27 cellular contexts compared by ENCODE assay signal in the genomic region with DNA sequence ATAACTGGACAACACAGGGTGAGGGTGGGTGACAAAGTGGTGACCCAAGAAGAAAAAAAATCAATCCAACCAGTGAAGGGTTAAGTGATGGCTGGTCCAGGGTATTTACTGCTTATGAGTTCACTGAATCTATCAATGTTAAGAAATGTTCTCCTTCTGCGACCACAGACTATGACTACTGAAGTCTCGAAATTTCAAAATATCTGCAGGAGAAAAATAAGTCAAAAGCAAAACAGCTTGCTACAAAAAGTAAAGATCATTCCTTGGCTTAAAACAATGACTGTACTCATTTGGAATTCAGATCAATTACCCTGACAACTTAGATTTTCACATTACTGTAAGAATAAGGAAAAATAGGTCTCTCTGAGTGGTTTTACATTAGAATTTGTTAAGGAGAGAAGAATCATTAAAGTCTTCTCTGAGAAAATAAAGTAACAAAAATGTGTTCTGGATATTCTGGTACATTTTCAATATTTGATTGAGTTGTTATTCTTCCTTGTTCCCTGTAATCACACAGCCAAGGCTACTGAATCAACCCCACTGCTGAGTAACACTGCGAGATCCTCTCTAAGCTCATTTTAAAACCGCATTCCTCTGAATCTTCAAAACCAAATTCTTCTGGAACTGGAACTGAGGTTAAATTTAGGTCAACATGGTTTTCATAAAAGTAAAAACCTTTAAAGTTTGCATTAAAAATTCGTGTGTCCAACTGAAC. TPM values are rescaled to one million over a fixed set of nuclear protein-coding genes. Genes with fewer than 3 reads are reported as not detected.
DNase-seq lines count a peak whose midpoint lies in the region; ATAC-seq and TF ChIP-seq lines count a peak whose summit lies in the region.
"Had no signal": no experiment of that assay in that cellular context is flagged by ENCODE, and none has a peak within 500 bp of the region (broad histone marks: within the 10 kb centered on the region; RNA-seq: fewer than 3 reads in every experiment).

No MANE protein-coding gene starts in this region.

- H3K27me3 ChIP-seq in brain microvascular endothelial cell (replicated peaks) (no peaks in the 10 kb centered on the region), hepatocyte (no peaks in the 10 kb centered on the region), smooth muscle cell (ENCODE audit: low read depth) (no peaks in the 10 kb centered on the region)
- H3K27me3 ChIP-seq: esophagus squamous epithelium had no signal

- no peak overlapping the region for H3K4me2 ChIP-seq in hepatocyte
- H3K4me2 ChIP-seq in smooth muscle cell: no peak overlapping the region

- no peaks in the 10 kb centered on the region for H3K9me3 ChIP-seq in hepatocyte (ENCODE audit: low read depth)
- H3K9me3 ChIP-seq in smooth muscle cell (replicated peaks; ENCODE audit: low read depth): no peaks in the 10 kb centered on the region
- H3K9me3 ChIP-seq: esophagus squamous epithelium, heart right ventricle, tibial nerve had no signal

- WGBS in hepatocyte (ENCODE audit: low lambda C conversion rate, missing lambda C conversion rate): 54% methylated on average over 5 of the region's 5 CpGs
- 33% methylated on average over 5 of the region's 5 CpGs for WGBS in smooth muscle cell (ENCODE audit: low lambda C conversion rate)

- H3K4me3 ChIP-seq in brain microvascular endothelial cell (ENCODE audit: low read depth, low read length) (no peak overlapping the region), hepatocyte (no peak overlapping the region), smooth muscle cell (no peak overlapping the region)
- H3K4me3 ChIP-seq: esophagus squamous epithelium, heart right ventricle, skin epidermis, tibial nerve had no signal

- no peaks in the 10 kb centered on the region for H3F3A ChIP-seq in smooth muscle cell (ENCODE audit: low read depth)

- peak overlapping the region; percentile 78 for H3K27ac ChIP-seq in brain microvascular endothelial cell
- peak overlapping the region; percentile 45 for H3K27ac ChIP-seq in hepatocyte
- H3K27ac ChIP-seq in smooth muscle cell (ENCODE audit: low read depth): peak overlapping the region; percentile 78
- H3K27ac ChIP-seq: esophagus squamous epithelium, heart right ventricle, parathyroid adenoma, skin epidermis had no signal

- no peak overlapping the region for H2AFZ ChIP-seq in hepatocyte
- no peak overlapping the region for H2AFZ ChIP-seq in smooth muscle cell (ENCODE audit: low read depth)
- H2AFZ ChIP-seq: parathyroid adenoma had no signal

- peaks cover 23% of the 10 kb centered on the region for H3K4me1 ChIP-seq in hepatocyte (ENCODE audit: insufficient read depth)
- peaks cover 6% of the 10 kb centered on the region for H3K4me1 ChIP-seq in smooth muscle cell (ENCODE audit: low read depth)
- H3K4me1 ChIP-seq: esophagus squamous epithelium, parathyroid adenoma, tibial nerve had no signal

- TF ChIP-seq CTCF in brain microvascular endothelial cell (IDR thresholded peaks at IDR 0.05; ENCODE audit: low read depth, low read length, missing control alignments) (no peak), hepatocyte (IDR thresholded peaks at IDR 0.05; ENCODE audit: poor library complexity) (no peak), smooth muscle cell (IDR thresholded peaks at IDR 0.05; ENCODE audit: borderline replicate concordance, insufficient read depth, poor library complexity, severe bottlenecking) (no peak)

- ATAC-seq in HG02759 (IDR thresholded peaks at IDR 0.05; ENCODE audit: unreplicated experiment) (no peak), HG03039 (IDR thresholded peaks at IDR 0.05; ENCODE audit: unreplicated experiment) (no peak), HG03139 (IDR thresholded peaks at IDR 0.05; ENCODE audit: unreplicated experiment) (no peak)
- ATAC-seq: activated CD8-positive, alpha-beta memory T cell treated with anti-CD3 and anti-CD28 coated beads, Interleukin-2, amount 10 ng/mL, durations not matched to agents 7 days and 5 days; effector memory CD8-positive, alpha-beta T cell; heart right ventricle; natural killer cell treated with Interleukin-12 subunit alpha and Interleukin-12 subunit beta and Interleukin-15 and Interleukin-18, amount 100 ng/mL, for 72 hours; stimulated activated naive CD8-positive, alpha-beta T cell treated with anti-CD3 and anti-CD28 coated beads, Interleukin-15, Interleukin-2, amounts not matched to agents 100 U/mL and 50 U/mL, for 24 hours had no signal

- H3K79me2 ChIP-seq in hepatocyte (no peaks in the 10 kb centered on the region), smooth muscle cell (ENCODE audit: low read depth) (no peaks in the 10 kb centered on the region)
- H3K79me2 ChIP-seq: parathyroid adenoma had no signal

- H4K20me1 ChIP-seq in hepatocyte (ENCODE audit: insufficient read depth, poor library complexity, severe bottlenecking): no peaks in the 10 kb centered on the region
- no peaks in the 10 kb centered on the region for H4K20me1 ChIP-seq in smooth muscle cell (ENCODE audit: low read depth)

- peak; percentile 29 for DNase-seq in HS-5 (ENCODE audit: low read depth)
- DNase-seq in brain microvascular endothelial cell: peak; percentile 51
- DNase-seq in hepatocyte (ENCODE audit: low spot score): no peak
- no peak for DNase-seq in smooth muscle cell (lab: John Stamatoyannopoulos, UW; ENCODE audit: unreplicated experiment)
- no peak for DNase-seq in stimulated activated CD4-positive, alpha-beta T cell treated with anti-CD3 and anti-CD28 coated beads, Interleukin-4, amount 100 ng/mL, for 4 hours
- DNase-seq: activated CD4-positive, alpha-beta T cell treated with anti-CD3 and anti-CD28 coated beads, Interleukin-2, amount 10 ng/mL, durations not matched to agents 24 days and 14 days; activated CD8-positive, alpha-beta memory T cell treated with anti-CD3 and anti-CD28 coated beads, Interleukin-2, amount 10 ng/mL, durations not matched to agents 7 days and 5 days; aorta; CD8-positive, alpha-beta memory T cell; effector memory CD8-positive, alpha-beta T cell; esophagus squamous epithelium; heart right ventricle; NCI-H1105; NCI-H2081; NCI-H446; OCI-M1; SHP77; stimulated activated CD4-positive, alpha-beta T cell treated with anti-CD3 and anti-CD28 coated beads, Interleukin-2, amount 100 ng/mL, for 48 hours; stimulated activated naive CD8-positive, alpha-beta T cell treated with anti-CD3 and anti-CD28 coated beads, Interleukin-15, Interleukin-2, amounts not matched to agents 100 U/mL and 50 U/mL, for 24 hours had no signal

- no peak overlapping the region for H3K9ac ChIP-seq in smooth muscle cell (ENCODE audit: low read depth)
- H3K9ac ChIP-seq: parathyroid adenoma had no signal

- H3K36me3 ChIP-seq in brain microvascular endothelial cell (replicated peaks) (no peaks in the 10 kb centered on the region), hepatocyte (replicated peaks; ENCODE audit: insufficient read depth, low read depth) (no peaks in the 10 kb centered on the region), smooth muscle cell (ENCODE audit: low read depth) (no peaks in the 10 kb centered on the region)
- H3K36me3 ChIP-seq: esophagus squamous epithelium, heart right ventricle, tibial nerve had no signal

- H3K9me2 ChIP-seq in hepatocyte (replicated peaks; ENCODE audit: insufficient read depth): no peaks in the 10 kb centered on the region

- in situ Hi-C loops in brain microvascular endothelial cell (cut with HindIII; ENCODE audit: low pct_ligation_motif_present, low sequenced_read_pairs): no loop called here

RNA-seq across cellular contexts. Expression of a gene that starts 22.7 kb away (rescaled TPM):
- 0.64 and 1.4 TPM in 2 replicates for total RNA-seq in hepatocyte
- polyA plus RNA-seq in hepatocyte: 3.0 and 4.1 TPM in 2 replicates
- total RNA-seq in smooth muscle cell: not detected in 2 replicates
- polyA plus RNA-seq in smooth muscle cell: 0.20 and 0.37 TPM in 2 replicates
- total RNA-seq: activated CD4-positive, alpha-beta T cell treated with anti-CD3 and anti-CD28 coated beads, Interleukin-2, amount 10 ng/mL, durations not matched to agents 24 days and 14 days; activated CD8-positive, alpha-beta memory T cell treated with anti-CD3 and anti-CD28 coated beads, Interleukin-2, amount 10 ng/mL, durations not matched to agents 7 days and 5 days; activated T-helper 1 cell treated with anti-CD3 and anti-CD28 coated beads, Interleukin-12 subunit alpha, Interleukin-12 subunit beta, Interleukin-2, Interleukin-4 antibody, amounts not matched to agents 30 ng/mL and 10 ng/mL and 1 ng/mL, durations not matched to agents 14 hours and 24 hours and 36 hours; CD8-positive, alpha-beta memory T cell; esophagus squamous epithelium; natural killer cell treated with Interleukin-12 subunit alpha and Interleukin-12 subunit beta and Interleukin-15 and Interleukin-18, amount 100 ng/mL, for 72 hours; tibial nerve had no signal
- polyA plus RNA-seq: CD8-positive, alpha-beta memory T cell had no signal

Comparison
In these comparisons a context has a peak if more than half of its experiments do, and no peak if none do; other contexts are left out.
1. DNase-seq: peak in HS-5 (single experiment) and brain microvascular endothelial cell (single experiment); none in hepatocyte (single experiment), smooth muscle cell (single experiment) and stimulated activated CD4-positive, alpha-beta T cell treated with anti-CD3 and anti-CD28 coated beads, Interleukin-4, amount 100 ng/mL, for 4 hours (0 of 2).
2. Peak in every context shown above with its lines, with median percentiles within 50 percentile points of each other: H3K27ac ChIP-seq.